1 cellular context compared by ENCODE assay signal in genomic region chr16:85799497-85800320, GRCh38.
TF ChIP-seq lines count a peak whose summit lies in the region.

Gene COX4I1 (plus strand): TSS chr16:85799695. CDS start chr16:85801206, 1,511 bp downstream.
Gene EMC8 (minus strand): TSS chr16:85799544. CDS start chr16:85799295, 249 bp downstream.

TF ChIP-seq in K562, 482 proteins besides CTCF, POLR2A, EP300 and RAD21 (continued from another document and continues in another):
- TF ChIP-seq, protein P1, sequence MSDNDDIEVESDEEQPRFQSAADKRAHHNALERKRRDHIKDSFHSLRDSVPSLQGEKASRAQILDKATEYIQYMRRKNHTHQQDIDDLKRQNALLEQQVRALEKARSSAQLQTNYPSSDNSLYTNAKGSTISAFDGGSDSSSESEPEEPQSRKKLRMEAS (CRISPR knock-in tag; IDR thresholded peaks at IDR 0.05): peak; percentile 53; the same call in 1 of the 2 replicates
- peak; percentile 75 for TF ChIP-seq ATF3 (IDR thresholded peaks at IDR 0.05)
- TF ChIP-seq ATF3 (CRISPR knock-in tag; conservative IDR thresholded peaks at IDR 0.05): no peak; the same call in 1 of the 2 replicates
- no peak for TF ChIP-seq PTBP1 (IDR thresholded peaks at IDR 0.05; ENCODE audit: low read depth, low read length)
- peak; percentile 75 for TF ChIP-seq TBP (optimal IDR thresholded peaks at IDR 0.05; ENCODE audit: low read depth, low read length)
- TF ChIP-seq SUPT5H (IDR thresholded peaks at IDR 0.05): peak; percentile 95
- peak; percentile 87 for TF ChIP-seq U2AF1 (optimal IDR thresholded peaks at IDR 0.05; ENCODE audit: low read depth, low read length)
- TF ChIP-seq HDAC3 (IDR thresholded peaks at IDR 0.05; ENCODE audit: borderline replicate concordance, partially characterized antibody): no peak
- peak; percentile 30; the same call in 1 of the 2 replicates for TF ChIP-seq SP1 (CRISPR knock-in tag; IDR thresholded peaks at IDR 0.05)
- no peak for TF ChIP-seq KLF16 (IDR thresholded peaks at IDR 0.05)
- TF ChIP-seq FOS (IDR thresholded peaks at IDR 0.05; ENCODE audit: extremely low read depth, insufficient read length): peak; percentile 4
- TF ChIP-seq RB1 (IDR thresholded peaks at IDR 0.05; ENCODE audit: low read depth): peak; percentile 40
- peak; percentile 82; the same call in 1 of the 2 replicates for TF ChIP-seq STAT6 (CRISPR knock-in tag; IDR thresholded peaks at IDR 0.05)
- TF ChIP-seq, protein P2, sequence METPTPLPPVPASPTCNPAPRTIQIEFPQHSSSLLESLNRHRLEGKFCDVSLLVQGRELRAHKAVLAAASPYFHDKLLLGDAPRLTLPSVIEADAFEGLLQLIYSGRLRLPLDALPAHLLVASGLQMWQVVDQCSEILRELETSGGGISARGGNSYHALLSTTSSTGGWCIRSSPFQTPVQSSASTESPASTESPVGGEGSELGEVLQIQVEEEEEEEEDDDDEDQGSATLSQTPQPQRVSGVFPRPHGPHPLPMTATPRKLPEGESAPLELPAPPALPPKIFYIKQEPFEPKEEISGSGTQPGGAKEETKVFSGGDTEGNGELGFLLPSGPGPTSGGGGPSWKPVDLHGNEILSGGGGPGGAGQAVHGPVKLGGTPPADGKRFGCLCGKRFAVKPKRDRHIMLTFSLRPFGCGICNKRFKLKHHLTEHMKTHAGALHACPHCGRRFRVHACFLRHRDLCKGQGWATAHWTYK (CRISPR knock-in tag; IDR thresholded peaks at IDR 0.05): peak; percentile 43; the same call in 1 of the 2 replicates
- no peak for TF ChIP-seq HNRNPK (IDR thresholded peaks at IDR 0.05; ENCODE audit: low read depth, low read length, poor library complexity, severe bottlenecking)
- no peak for TF ChIP-seq PYGO2 (tag; IDR thresholded peaks at IDR 0.05)
- TF ChIP-seq CBFB (CRISPR knock-in tag; IDR thresholded peaks at IDR 0.05): peak; percentile 66; the same call in 1 of the 2 replicates
- no peak for TF ChIP-seq RFX5 (IDR thresholded peaks at IDR 0.05; ENCODE audit: low read depth, low read length)
- peak; percentile 73 for TF ChIP-seq E2F8 (IDR thresholded peaks at IDR 0.05; ENCODE audit: low read depth, partially characterized antibody)
- peak; percentile 84 for TF ChIP-seq ZNF263 (CRISPR knock-in tag; IDR thresholded peaks at IDR 0.05; ENCODE audit: borderline replicate concordance)
- TF ChIP-seq ZNF695 (CRISPR knock-in tag; IDR thresholded peaks at IDR 0.05): no peak
- TF ChIP-seq ZNF143 (CRISPR knock-in tag; IDR thresholded peaks at IDR 0.05): peak; percentile 77
- TF ChIP-seq TCF7 (IDR thresholded peaks at IDR 0.05; ENCODE audit: borderline replicate concordance): peak; percentile 67; the same call in 1 of the 2 replicates
- TF ChIP-seq PRDM10 (IDR thresholded peaks at IDR 0.05; ENCODE audit: partially characterized antibody): no peak
- peak; percentile 95; the same call in 1 of the 2 replicates for TF ChIP-seq NR1H2 (CRISPR knock-in tag; IDR thresholded peaks at IDR 0.05)
- no peak for TF ChIP-seq ZNF41 (CRISPR knock-in tag; conservative IDR thresholded peaks at IDR 0.05)
- no peak for TF ChIP-seq SREBF1 (IDR thresholded peaks at IDR 0.05; ENCODE audit: borderline replicate concordance, low read depth, low read length)
- TF ChIP-seq MBD2 (IDR thresholded peaks at IDR 0.05; ENCODE audit: borderline replicate concordance, low read depth): peak; percentile 82; the same call in 1 of the 2 replicates
- TF ChIP-seq ZNF740 (CRISPR knock-in tag; IDR thresholded peaks at IDR 0.05): 0 out of 2 replicates have a peak, but pooled peaks have one; percentile 35
- no peak for TF ChIP-seq ZNF740 (tag; IDR thresholded peaks at IDR 0.05)
- TF ChIP-seq FOXK2 (conservative IDR thresholded peaks at IDR 0.05 in 1 of 2, IDR thresholded peaks at IDR 0.05 in 1 of 2; ENCODE audit: low read depth in 2 of 2): peak; percentile 58 to 67; a peak in 3 of 4 replicates
- no peak for TF ChIP-seq TRIM25 (IDR thresholded peaks at IDR 0.05; ENCODE audit: borderline replicate concordance)
- TF ChIP-seq KDM5B (IDR thresholded peaks at IDR 0.05; ENCODE audit: insufficient replicate concordance, low read depth, low read length): peak; percentile 45
- TF ChIP-seq, protein P3, sequence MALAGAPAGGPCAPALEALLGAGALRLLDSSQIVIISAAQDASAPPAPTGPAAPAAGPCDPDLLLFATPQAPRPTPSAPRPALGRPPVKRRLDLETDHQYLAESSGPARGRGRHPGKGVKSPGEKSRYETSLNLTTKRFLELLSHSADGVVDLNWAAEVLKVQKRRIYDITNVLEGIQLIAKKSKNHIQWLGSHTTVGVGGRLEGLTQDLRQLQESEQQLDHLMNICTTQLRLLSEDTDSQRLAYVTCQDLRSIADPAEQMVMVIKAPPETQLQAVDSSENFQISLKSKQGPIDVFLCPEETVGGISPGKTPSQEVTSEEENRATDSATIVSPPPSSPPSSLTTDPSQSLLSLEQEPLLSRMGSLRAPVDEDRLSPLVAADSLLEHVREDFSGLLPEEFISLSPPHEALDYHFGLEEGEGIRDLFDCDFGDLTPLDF (CRISPR knock-in tag; IDR thresholded peaks at IDR 0.05): peak; percentile 67
- peak; percentile 58; the same call in 1 of the 2 replicates for TF ChIP-seq RNF2 (IDR thresholded peaks at IDR 0.05)
- TF ChIP-seq ELF1 (tag; IDR thresholded peaks at IDR 0.05): peak; percentile 88
- TF ChIP-seq VEZF1 (CRISPR knock-in tag; IDR thresholded peaks at IDR 0.05): 0 out of 2 replicates have a peak, but pooled peaks have one; percentile 28
- peak; percentile 35; the same call in 1 of the 2 replicates for TF ChIP-seq TCF3 (CRISPR knock-in tag; IDR thresholded peaks at IDR 0.05)
- no peak for TF ChIP-seq GATA2 (CRISPR knock-in tag; IDR thresholded peaks at IDR 0.05)
- peak; percentile 81; the same call in 1 of the 2 replicates for TF ChIP-seq GABPB1 (CRISPR knock-in tag; IDR thresholded peaks at IDR 0.05)
- no peak for TF ChIP-seq ZNF398 (CRISPR knock-in tag; IDR thresholded peaks at IDR 0.05)
